ENCODE assay signal across 14 cellular contexts in the genomic region with DNA sequence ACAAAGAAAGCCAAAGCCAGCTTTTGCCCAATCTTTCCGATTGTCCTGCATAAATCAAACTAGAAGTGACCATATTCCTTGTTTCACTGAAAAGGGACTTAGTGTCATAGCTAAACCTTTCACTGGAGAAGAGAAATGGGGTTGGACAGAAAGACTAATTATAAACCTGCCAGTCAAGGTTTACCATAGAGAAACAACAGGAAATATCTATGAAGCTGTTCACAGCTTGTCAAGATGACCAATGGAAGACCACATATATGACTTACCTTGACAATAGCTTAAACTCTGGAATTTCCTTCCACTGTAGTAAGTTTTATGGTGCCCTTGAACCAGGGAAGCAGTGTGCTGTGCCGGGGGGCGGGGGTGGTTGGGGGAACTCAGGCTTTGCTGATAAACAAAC.
DNase-seq lines count a peak whose midpoint lies in the region; ATAC-seq and TF ChIP-seq lines count a peak whose summit lies in the region.
"Had no signal": no experiment of that assay in that cellular context is flagged by ENCODE, and none has a peak within 500 bp of the region (broad histone marks: within the 10 kb centered on the region; RNA-seq: fewer than 3 reads in every experiment).

No MANE protein-coding gene starts in this region.

- H3K27ac Mint-ChIP-seq in CD4-positive, alpha-beta memory T cell = no peak overlapping the region
- H3K27ac Mint-ChIP-seq: activated CD4-positive, alpha-beta T cell treated with anti-CD3 and anti-CD28 coated beads, Interleukin-2, amount 10 ng/mL, durations not matched to agents 7 days and 5 days; activated naive CD8-positive, alpha-beta T cell had no signal

- no TSS peak for BruUV-seq in OCI-LY7 (replicated peaks; lab: Mats Ljungman, UMichigan)

- H3K4me1 ChIP-seq in DOHH2 (ENCODE audit: control insufficient read depth, low read length) (peaks cover 37% of the 10 kb centered on the region), OCI-LY7 (ENCODE audit: insufficient read depth, low read length, poor library complexity, severe bottlenecking) (peaks cover 33% of the 10 kb centered on the region), sigmoid colon (no peaks in the 10 kb centered on the region)
- H3K4me1 ChIP-seq in CD4-positive, alpha-beta memory T cell (ENCODE audit: insufficient read depth, low read length) = no peaks in the 10 kb centered on the region
- H3K4me1 ChIP-seq: gastroesophageal sphincter, prostate gland had no signal

- H3K4me3 ChIP-seq in DOHH2 (ENCODE audit: low read length) = peak overlapping the region; percentile 58
- no peak overlapping the region for H3K4me3 ChIP-seq in OCI-LY7 (ENCODE audit: low read depth, low read length, poor library complexity, severe bottlenecking)
- no peak overlapping the region for H3K4me3 ChIP-seq in sigmoid colon
- no peak overlapping the region for H3K4me3 ChIP-seq in CD4-positive, alpha-beta memory T cell (ENCODE audit: low read length in 2 of 2)
- H3K4me3 ChIP-seq: gastroesophageal sphincter, prostate gland, tibial artery had no signal

- H3K9me3 Mint-ChIP-seq in CD4-positive, alpha-beta memory T cell = no peaks in the 10 kb centered on the region
- H3K9me3 Mint-ChIP-seq: activated CD4-positive, alpha-beta T cell treated with anti-CD3 and anti-CD28 coated beads, Interleukin-2, amount 10 ng/mL, durations not matched to agents 7 days and 5 days had no signal

- peak overlapping the region; percentile 77; the same call in 1 of the 2 replicates for H2AFZ ChIP-seq in OCI-LY7 (ENCODE audit: low read length)

- H4K20me1 ChIP-seq in DOHH2 (ENCODE audit: control insufficient read depth, insufficient read depth, low read depth, low read length) (no peaks in the 10 kb centered on the region), OCI-LY7 (ENCODE audit: insufficient read depth, low read length) (no peaks in the 10 kb centered on the region)

- peak overlapping the region; percentile 67 for H3K4me2 ChIP-seq in DOHH2 (ENCODE audit: low read length)
- H3K4me2 ChIP-seq in OCI-LY7 (ENCODE audit: low read length) = peak overlapping the region; percentile 60

- H3K9me3 ChIP-seq in DOHH2 (ENCODE audit: control insufficient read depth, insufficient read depth, low read length) (no peaks in the 10 kb centered on the region), OCI-LY7 (ENCODE audit: low read length) (no peaks in the 10 kb centered on the region), sigmoid colon (no peaks in the 10 kb centered on the region)
- no peaks in the 10 kb centered on the region for H3K9me3 ChIP-seq in CD4-positive, alpha-beta memory T cell (ENCODE audit: control insufficient read depth in 1 of 2, low read length in 2 of 2)
- H3K9me3 ChIP-seq: gastroesophageal sphincter, prostate gland, tibial artery had no signal

- peaks cover 0 to 3% (median 1%) of the 10 kb centered on the region in 4 donors for H3K4me1 Mint-ChIP-seq in CD4-positive, alpha-beta memory T cell

- H3F3A ChIP-seq in DOHH2 (ENCODE audit: control insufficient read depth, insufficient read depth) = no peaks in the 10 kb centered on the region

- no peak for DNase-seq in OCI-LY7 (ENCODE audit: low spot score)
- DNase-seq in sigmoid colon = no peak
- no peak for DNase-seq in SKM-1 (lab: John Stamatoyannopoulos, UW; ENCODE audit: unreplicated experiment)
- DNase-seq in CD4-positive, alpha-beta memory T cell = no peak
- no peak for DNase-seq in COR-L47 (lab: John Stamatoyannopoulos, UW)
- DNase-seq: activated CD4-positive, alpha-beta T cell treated with anti-CD3 and anti-CD28 coated beads, Interleukin-2, amount 10 ng/mL, durations not matched to agents 7 days and 5 days; tibial artery had no signal

- H3K79me2 ChIP-seq in DOHH2 (ENCODE audit: control insufficient read depth, low read length) (no peaks in the 10 kb centered on the region), OCI-LY7 (ENCODE audit: insufficient read depth, low read depth, low read length) (no peaks in the 10 kb centered on the region)

- TF ChIP-seq CTCF in DOHH2 (IDR thresholded peaks at IDR 0.05; ENCODE audit: low read depth, low read length, poor library complexity, severe bottlenecking) (no peak), OCI-LY7 (conservative IDR thresholded peaks at IDR 0.05; ENCODE audit: low read length) (no peak), sigmoid colon (IDR thresholded peaks at IDR 0.05) (no peak)

- POLR2A ChIA-PET in OCI-LY7 (lab: Charles Lee) = interaction anchor here (0.6 to 1.3 kb wide), 5 partner anchors 14 to 1366 kb away, joined by 3 to 5 read pairs (median 3); no protein-coding TSS in a partner anchor
- POLR2A ChIA-PET in CD4-positive, alpha-beta memory T cell (lab: Charles Lee; ENCODE audit: partially characterized antibody) = no interaction called here

- H3K27me3 Mint-ChIP-seq in CD4-positive, alpha-beta memory T cell = peaks cover 5 to 6% of the 10 kb centered on the region in 2 donors

- no peak for TF ChIP-seq POLR2A in sigmoid colon (IDR thresholded peaks at IDR 0.05)

- H3K36me3 Mint-ChIP-seq in CD4-positive, alpha-beta memory T cell = no peaks in the 10 kb centered on the region
- H3K36me3 Mint-ChIP-seq: activated naive CD8-positive, alpha-beta T cell had no signal

- H3K27me3 ChIP-seq in DOHH2 (ENCODE audit: control insufficient read depth, low read length) = peaks cover 8% of the 10 kb centered on the region
- H3K27me3 ChIP-seq in sigmoid colon = no peaks in the 10 kb centered on the region
- H3K27me3 ChIP-seq in CD4-positive, alpha-beta memory T cell (ENCODE audit: insufficient read depth, low read length) = no peaks in the 10 kb centered on the region
- H3K27me3 ChIP-seq: tibial artery had no signal

- H3K9me2 ChIP-seq in DOHH2 (replicated peaks; ENCODE audit: control insufficient read depth, low read length) (no peaks in the 10 kb centered on the region), OCI-LY7 (ENCODE audit: insufficient read depth, low read length) (no peaks in the 10 kb centered on the region)

- H3K27ac ChIP-seq in DOHH2 (ENCODE audit: low read depth, low read length) (peak overlapping the region; percentile 41; the same call in 1 of the 2 replicates), OCI-LY7 (ENCODE audit: low read depth, low read length, poor library complexity, severe bottlenecking) (no peak overlapping the region), sigmoid colon (no peak overlapping the region)
- no peak overlapping the region for H3K27ac ChIP-seq in CD4-positive, alpha-beta memory T cell (ENCODE audit: low read depth, low read length)
- H3K27ac ChIP-seq: gastroesophageal sphincter, prostate gland had no signal

- intact Hi-C loops in OCI-LY7 (cut with micrococcal nuclease; ENCODE audit: unreplicated experiment) = loop anchor here (5.0 to 10.0 kb wide), 7 partner anchors 104 to 1024 kb away; no protein-coding TSS in a partner anchor
- intact Hi-C loops in sigmoid colon (cut with DNase I) = loop anchor here (5.0 to 10.0 kb wide), 2 partner anchors 454 to 1022 kb away; no protein-coding TSS in a partner anchor
- intact Hi-C loops in CD4-positive, alpha-beta memory T cell (cut with micrococcal nuclease) = no loop called here

- peak; percentile 11 for ATAC-seq in GM19397 (IDR thresholded peaks at IDR 0.05; ENCODE audit: unreplicated experiment)
- peak; percentile 23 for ATAC-seq in HG02938 (IDR thresholded peaks at IDR 0.05; ENCODE audit: unreplicated experiment)
- ATAC-seq: gastroesophageal sphincter, HCT116 had no signal

- 64 to 80% methylated on average over 3 of the region's 3 CpGs for WGBS in sigmoid colon, 2 donors

- no peak for TF ChIP-seq EP300 in sigmoid colon (IDR thresholded peaks at IDR 0.05)

- no peak overlapping the region for H3K4me3 Mint-ChIP-seq in CD4-positive, alpha-beta memory T cell
- H3K4me3 Mint-ChIP-seq: activated CD4-positive, alpha-beta T cell treated with anti-CD3 and anti-CD28 coated beads, Interleukin-2, amount 10 ng/mL, durations not matched to agents 7 days and 5 days; activated naive CD8-positive, alpha-beta T cell had no signal

- H3K36me3 ChIP-seq in DOHH2 (ENCODE audit: control insufficient read depth, low read length) (no peaks in the 10 kb centered on the region), OCI-LY7 (ENCODE audit: insufficient read depth, low read length) (no peaks in the 10 kb centered on the region), sigmoid colon (no peaks in the 10 kb centered on the region)
- H3K36me3 ChIP-seq in CD4-positive, alpha-beta memory T cell (ENCODE audit: insufficient read depth, low read length) = no peaks in the 10 kb centered on the region
- H3K36me3 ChIP-seq: gastroesophageal sphincter, prostate gland, tibial artery had no signal

- CTCF ChIA-PET in OCI-LY7 (lab: Charles Lee; ENCODE audit: unreplicated experiment) = interaction anchor here (0.6 kb wide), 1 partner anchor 319 kb away, joined by 4 read pairs; no protein-coding TSS in a partner anchor
- CTCF ChIA-PET in CD4-positive, alpha-beta memory T cell (lab: Charles Lee; ENCODE audit: partially characterized antibody) = no interaction called here
